Comparison of ENCODE assay signal across 21 cellular contexts in genomic region chr7:137577184-137577583, GRCh38.
"Had no signal": no experiment of that assay in that cellular context is flagged by ENCODE, and none has a peak within 500 bp of the region (broad histone marks: within the 10 kb centered on the region; RNA-seq: fewer than 3 reads in every experiment).

No MANE protein-coding gene starts in this region.

- H3K36me3 ChIP-seq: colonic mucosa, esophagus muscularis mucosa, right lobe of liver, uterus, WERI-Rb-1 had no signal

- H3K4me1 ChIP-seq: colonic mucosa, esophagus muscularis mucosa, right lobe of liver, testis, uterus had no signal

- H3K4me3 ChIP-seq: colonic mucosa, dorsolateral prefrontal cortex, esophagus muscularis mucosa, right lobe of liver, testis, uterus had no signal

- ATAC-seq: activated CD8-positive, alpha-beta T cell treated with anti-CD3 and anti-CD28 coated beads, Interleukin-2, amount 10 ng/mL, durations not matched to agents 7 days and 5 days; effector memory CD8-positive, alpha-beta T cell; left colon; naive thymus-derived CD4-positive, alpha-beta T cell; right lobe of liver; stimulated activated naive B cell treated with anti-CD40 and anti-IgM and Interleukin-4, amounts not matched to agents 10 μg/mL and 1 μg/mL and 100 μg/mL, for 72 hours had no signal

- H3K27me3 ChIP-seq: colonic mucosa, dorsolateral prefrontal cortex, esophagus muscularis mucosa, right lobe of liver, testis, uterus had no signal

- H3K9me3 ChIP-seq: colonic mucosa, esophagus muscularis mucosa, right lobe of liver, testis, uterus had no signal

- H3K27ac ChIP-seq: colonic mucosa, dorsolateral prefrontal cortex, esophagus muscularis mucosa, right lobe of liver, testis, uterus, WERI-Rb-1 had no signal

- DNase-seq: activated CD4-positive, alpha-beta T cell treated with anti-CD3 and anti-CD28 coated beads, Interleukin-2, amount 10 ng/mL, durations not matched to agents 7 days and 5 days; activated CD4-positive, CD25-positive, alpha-beta regulatory T cell treated with anti-CD3 and anti-CD28 coated beads, Interleukin-2, amount 50 U/mL, for 72 hours; activated CD8-positive, alpha-beta T cell treated with anti-CD3 and anti-CD28 coated beads, Interleukin-2, amount 10 ng/mL, durations not matched to agents 7 days and 5 days; activated gamma-delta T cell treated with Interleukin-2 at 50 U/mL for 16 hours; activated T-cell treated with anti-CD3 and anti-CD28 coated beads, Interleukin-2, amount 50 U/mL, for 1 hour; aorta; central memory CD4-positive, alpha-beta T cell; colonic mucosa; dorsolateral prefrontal cortex; effector memory CD8-positive, alpha-beta T cell; left colon; naive thymus-derived CD4-positive, alpha-beta T cell; occipital lobe; posterior cingulate gyrus; right lobe of liver; small intestine; stimulated activated naive B cell treated with anti-CD40 and anti-IgM and Interleukin-4, amounts not matched to agents 10 μg/mL and 1 μg/mL and 100 μg/mL, for 72 hours; testis; uterus; WERI-Rb-1 had no signal
